8 cellular contexts compared by ENCODE assay signal in genomic region chr18:3454365-3455089, GRCh38. TPM values are rescaled to one million over a fixed set of nuclear protein-coding genes. Genes with fewer than 3 reads are reported as not detected.
DNase-seq lines count a peak whose midpoint lies in the region; ATAC-seq and TF ChIP-seq lines count a peak whose summit lies in the region.

No MANE protein-coding gene starts in this region.

- peak overlapping the region; percentile 91 for H3K4me3 ChIP-seq in left ventricle myocardium inferior
- H3K4me3 ChIP-seq in LNCaP clone FGC (ENCODE audit: low read depth, low read length) = peak overlapping the region; percentile 99
- peak overlapping the region; percentile 87 for H3K4me3 ChIP-seq in epithelial cell of esophagus (ENCODE audit: low read length)

- intact Hi-C loops in left ventricle myocardium inferior (cut with micrococcal nuclease) (loop anchor here (5.0 kb wide), 2 partner anchors 138 to 177 kb away; no protein-coding TSS in a partner anchor), Right ventricle myocardium inferior (cut with DNase I) (loop anchor here (5.0 kb wide), 1 partner anchor 213 kb away; no protein-coding TSS in a partner anchor)

- H3K4me1 Mint-ChIP-seq in nephron progenitor cell = peaks cover 66% of the 10 kb centered on the region

- TF ChIP-seq CTCF in left ventricle myocardium inferior (IDR thresholded peaks at IDR 0.05; ENCODE audit: borderline replicate concordance) (peak; percentile 77), LNCaP clone FGC (IDR thresholded peaks at IDR 0.05; ENCODE audit: control insufficient read depth, extremely low read depth, insufficient read depth) (peak; percentile 71), epithelial cell of esophagus (IDR thresholded peaks at IDR 0.05; ENCODE audit: insufficient read depth, low read depth, low read length, missing control alignments) (peak; percentile 66), nephron progenitor cell (IDR thresholded peaks at IDR 0.05) (peak; percentile 63)

- H3K36me3 Mint-ChIP-seq in nephron progenitor cell (ENCODE audit: low read depth) = peaks cover 35% of the 10 kb centered on the region

- peaks cover 35% of the 10 kb centered on the region for H3K36me3 ChIP-seq in left ventricle myocardium inferior

- H3K9me3 ChIP-seq in left ventricle myocardium inferior (replicated peaks) = no peaks in the 10 kb centered on the region

- peaks cover 71% of the 10 kb centered on the region for H3K4me1 ChIP-seq in left ventricle myocardium inferior

- H3K4me3 Mint-ChIP-seq in nephron progenitor cell = peak overlapping the region; percentile 91

- no peaks in the 10 kb centered on the region for H3K27me3 ChIP-seq in left ventricle myocardium inferior (ENCODE audit: low read depth)

- no peaks in the 10 kb centered on the region for H3K27me3 Mint-ChIP-seq in nephron progenitor cell (ENCODE audit: low read depth, poor library complexity)

- no peak for ATAC-seq in Right ventricle myocardium inferior
- no peak for ATAC-seq in HG02571 (IDR thresholded peaks at IDR 0.05; ENCODE audit: unreplicated experiment)
- no peak for ATAC-seq in HG02981 (IDR thresholded peaks at IDR 0.05; ENCODE audit: unreplicated experiment)

- H3K9me3 Mint-ChIP-seq in nephron progenitor cell = peaks cover 12% of the 10 kb centered on the region

- peak overlapping the region; percentile 99 for H3K27ac ChIP-seq in left ventricle myocardium inferior (replicated peaks)

- DNase-seq in left ventricle myocardium inferior (no peak), Right ventricle myocardium inferior (ENCODE audit: missing footprints) (no peak), LNCaP clone FGC (ENCODE audit: low read depth) (no peak), T-helper 2 cell (peak in 3 of 5 experiments; percentile 11 to 62 (median 46)), epithelial cell of esophagus (ENCODE audit: low read depth) (peak; percentile 62), nephron progenitor cell (peak; percentile 42)

- H3K27ac Mint-ChIP-seq in nephron progenitor cell = peak overlapping the region; percentile 97

RNA-seq across cellular contexts. Expression of gene TGIF1, which starts 4.6 kb away (rescaled TPM):
- total RNA-seq in left ventricle myocardium inferior (8.1 TPM), Right ventricle myocardium inferior (8.4 TPM)

Comparison
In these comparisons a context has a peak if more than half of its experiments do, and no peak if none do; other contexts are left out.
1. DNase-seq: peak in T-helper 2 cell (3 of 5), epithelial cell of esophagus (single experiment) and nephron progenitor cell (single experiment); none in left ventricle myocardium inferior (single experiment), Right ventricle myocardium inferior (single experiment) and LNCaP clone FGC (single experiment).
2. Peak in every context shown above with its lines, with median percentiles within 50 percentile points of each other: H3K4me3 ChIP-seq and CTCF ChIP-seq.